Comparison of ENCODE assay signal across 12 cellular contexts in the genomic region with DNA sequence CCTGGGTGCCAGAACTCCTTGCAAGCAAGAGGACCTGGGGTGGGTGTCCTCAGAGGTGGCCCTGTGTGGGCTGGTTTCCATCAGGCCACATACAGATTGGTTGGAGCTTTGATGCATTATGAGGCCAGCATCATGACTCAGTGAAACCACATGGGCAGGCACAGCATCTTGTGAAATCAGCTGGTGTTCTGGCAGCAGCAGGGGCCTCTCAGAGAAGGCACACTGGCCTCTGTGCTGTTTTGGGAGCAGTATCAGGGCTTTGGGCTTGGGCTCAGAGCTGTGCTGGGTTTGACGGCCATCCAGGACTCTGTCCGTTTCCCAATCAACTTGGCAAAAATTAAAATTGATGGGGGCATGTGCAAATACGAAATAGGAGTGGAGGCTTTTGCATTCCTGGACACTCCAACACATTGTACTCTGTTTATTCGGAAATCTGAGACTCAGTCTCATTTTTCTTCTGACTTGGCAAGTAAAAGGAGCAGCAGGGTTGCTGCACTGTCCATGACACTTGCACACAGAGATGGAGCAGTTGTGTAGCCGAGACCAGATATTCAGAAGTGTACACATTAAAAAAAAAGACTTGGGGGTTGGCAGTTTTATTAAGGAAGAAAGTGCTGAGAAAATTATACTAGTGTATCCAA.
DNase-seq lines count a peak whose midpoint lies in the region; ATAC-seq and TF ChIP-seq lines count a peak whose summit lies in the region.
"Had no signal": no experiment of that assay in that cellular context is flagged by ENCODE, and none has a peak within 500 bp of the region (broad histone marks: within the 10 kb centered on the region; RNA-seq: fewer than 3 reads in every experiment).

No MANE protein-coding gene starts in this region.

- no peak overlapping the region for H3K4me3 ChIP-seq in thoracic aorta

- H3K27ac Mint-ChIP-seq in activated naive CD8-positive, alpha-beta T cell treated with anti-CD3 and anti-CD28 coated beads for 36 hours = no peak overlapping the region
- H3K27ac Mint-ChIP-seq: T-helper 1 cell treated with Interleukin-12 subunit alpha and Interleukin-12 subunit beta and Interleukin-4 antibody, amounts not matched to agents 30 μg/mL and 1 μg/mL, for 36 hours had no signal

- no peaks in the 10 kb centered on the region for H3K4me1 Mint-ChIP-seq in activated naive CD8-positive, alpha-beta T cell treated with anti-CD3 and anti-CD28 coated beads for 36 hours

- DNase-seq in HT1080 (ENCODE audit: low read depth) (peak; percentile 69), brain pericyte (ENCODE audit: low read depth, low spot score) (peak; percentile 63), kidney tubule cell (ENCODE audit: low spot score) (peak; percentile 22), thoracic aorta (ENCODE audit: low spot score) (peak; percentile 8)
- DNase-seq in activated naive CD8-positive, alpha-beta T cell treated with anti-CD3 and anti-CD28 coated beads for 36 hours = no peak
- DNase-seq in activated T-cell treated with anti-CD3 and anti-CD28 coated beads, Interleukin-2, amount 50 U/mL, for 48 hours = no peak
- DNase-seq: activated naive CD4-positive, alpha-beta T cell; NCI-H1105 treated with DMSO at 0.1 percent for 48 hours; stimulated activated CD4-positive, alpha-beta T cell treated with anti-CD3 and anti-CD28 coated beads, Interleukin-4, amount 100 ng/mL, for 24 hours had no signal

- no peaks in the 10 kb centered on the region for H3K27me3 Mint-ChIP-seq in activated naive CD8-positive, alpha-beta T cell treated with anti-CD3 and anti-CD28 coated beads for 36 hours

- H3K9me3 Mint-ChIP-seq in activated naive CD8-positive, alpha-beta T cell treated with anti-CD3 and anti-CD28 coated beads for 36 hours = no peaks in the 10 kb centered on the region

- no peaks in the 10 kb centered on the region for H3K36me3 ChIP-seq in thoracic aorta

- H3K9me3 ChIP-seq in thoracic aorta = no peaks in the 10 kb centered on the region

- no peak overlapping the region for H3K27ac ChIP-seq in thoracic aorta

- H3K4me3 Mint-ChIP-seq in activated naive CD8-positive, alpha-beta T cell treated with anti-CD3 and anti-CD28 coated beads for 36 hours = no peak overlapping the region
- H3K4me3 Mint-ChIP-seq: T-helper 1 cell treated with Interleukin-12 subunit alpha and Interleukin-12 subunit beta and Interleukin-4 antibody, amounts not matched to agents 30 μg/mL and 1 μg/mL, for 36 hours had no signal

- H3K27me3 ChIP-seq in thoracic aorta (replicated peaks; ENCODE audit: insufficient read depth) = no peaks in the 10 kb centered on the region

- no peak for TF ChIP-seq CTCF in thoracic aorta (IDR thresholded peaks at IDR 0.05)

- H3K4me1 ChIP-seq in thoracic aorta (ENCODE audit: control insufficient read depth in 1 of 2, low read depth in 2 of 2) = peaks cover 0 to 8% of the 10 kb centered on the region in 2 donors

- ATAC-seq in thoracic aorta (ENCODE audit: insufficient number of reproducible peaks, low FRiP score, low read depth) = peak; percentile 78
- no peak for ATAC-seq in HG03159 (IDR thresholded peaks at IDR 0.05; ENCODE audit: unreplicated experiment)
- no peak for ATAC-seq in HG02623 (IDR thresholded peaks at IDR 0.05; ENCODE audit: unreplicated experiment)

- H3K36me3 Mint-ChIP-seq in activated naive CD8-positive, alpha-beta T cell treated with anti-CD3 and anti-CD28 coated beads for 36 hours = no peaks in the 10 kb centered on the region

Comparison
In these comparisons a context has a peak if more than half of its experiments do, and no peak if none do; other contexts are left out.
1. DNase-seq: peak in HT1080 (single experiment), brain pericyte (single experiment), kidney tubule cell (single experiment) and thoracic aorta (single experiment); none in activated naive CD8-positive, alpha-beta T cell treated with anti-CD3 and anti-CD28 coated beads for 36 hours (single experiment) and activated T-cell treated with anti-CD3 and anti-CD28 coated beads, Interleukin-2, amount 50 U/mL, for 48 hours (0 of 2).